12 cellular contexts compared by ENCODE assay signal in genomic region chr18:21004721-21005120, GRCh38.
DNase-seq lines count a peak whose midpoint lies in the region; ATAC-seq and TF ChIP-seq lines count a peak whose summit lies in the region.
"Had no signal": no experiment of that assay in that cellular context is flagged by ENCODE, and none has a peak within 500 bp of the region (broad histone marks: within the 10 kb centered on the region; RNA-seq: fewer than 3 reads in every experiment).

No MANE protein-coding gene starts in this region.

- POLR2A ChIA-PET in AG04449 (lab: Yijun Ruan, JAX): no interaction called here
- POLR2A ChIA-PET in RWPE1 (lab: Yijun Ruan, JAX; ENCODE audit: low non-redundant PET): no interaction called here

- ATAC-seq in GM21619 (IDR thresholded peaks at IDR 0.05; ENCODE audit: unreplicated experiment): no peak
- no peak for ATAC-seq in activated CD8-positive, alpha-beta memory T cell treated with anti-CD3 and anti-CD28 coated beads, Interleukin-2, amount 10 ng/mL, durations not matched to agents 7 days and 5 days

- H3K4me3 Mint-ChIP-seq in activated CD8-positive, alpha-beta memory T cell treated with anti-CD3 and anti-CD28 coated beads, Interleukin-2, amount 10 ng/mL, durations not matched to agents 7 days and 5 days: no peak overlapping the region
- H3K4me3 Mint-ChIP-seq: activated B cell treated with CpG ODN at 0.5 μM for 24 hours had no signal

- peak overlapping the region; percentile 56 for H3K27ac ChIP-seq in cingulate gyrus (ENCODE audit: low read depth, low read length)
- H3K27ac ChIP-seq in muscle layer of duodenum (ENCODE audit: low read length): peak overlapping the region; percentile 3
- no peak overlapping the region for H3K27ac ChIP-seq in WERI-Rb-1
- H3K27ac ChIP-seq in RWPE1: no peak overlapping the region

- H3K4me1 Mint-ChIP-seq in activated CD8-positive, alpha-beta memory T cell treated with anti-CD3 and anti-CD28 coated beads, Interleukin-2, amount 10 ng/mL, durations not matched to agents 7 days and 5 days: no peaks in the 10 kb centered on the region
- H3K4me1 Mint-ChIP-seq: activated B cell treated with CpG ODN at 0.5 μM for 24 hours had no signal

- H3K9me3 ChIP-seq in muscle layer of duodenum (ENCODE audit: control insufficient read depth in 1 of 2, low read length in 2 of 2) (no peaks in the 10 kb centered on the region), WERI-Rb-1 (ENCODE audit: severe bottlenecking) (no peaks in the 10 kb centered on the region)

- DNase-seq in AG04449 (ENCODE audit: low read depth, low spot score) (peak; percentile 82), LHCN-M2 (ENCODE audit: low read depth) (peak; percentile 96), WERI-Rb-1 (no peak), RWPE1 (ENCODE audit: low spot score) (no peak)
- no peak for DNase-seq in activated CD8-positive, alpha-beta memory T cell treated with anti-CD3 and anti-CD28 coated beads, Interleukin-2, amount 10 ng/mL, durations not matched to agents 7 days and 5 days
- DNase-seq: activated B cell treated with CpG ODN at 0.5 μM for 24 hours, DND-41, MM.1S had no signal

- no peaks in the 10 kb centered on the region for H3K9me3 Mint-ChIP-seq in activated CD8-positive, alpha-beta memory T cell treated with anti-CD3 and anti-CD28 coated beads, Interleukin-2, amount 10 ng/mL, durations not matched to agents 7 days and 5 days (ENCODE audit: low read depth)
- H3K9me3 Mint-ChIP-seq: activated B cell treated with CpG ODN at 0.5 μM for 24 hours had no signal

- peaks cover 0 to 4% of the 10 kb centered on the region in 2 donors for H3K4me1 ChIP-seq in muscle layer of duodenum (ENCODE audit: control insufficient read depth in 1 of 2, insufficient read depth in 2 of 2, low read length in 2 of 2)

- H3K4me3 ChIP-seq in AG04449 (ENCODE audit: low read depth, low read length) (no peak overlapping the region), muscle layer of duodenum (ENCODE audit: low read depth in 1 of 2, low read length in 2 of 2) (no peak overlapping the region), WERI-Rb-1 (ENCODE audit: low read depth, low read length) (no peak overlapping the region)
- H3K4me3 ChIP-seq: smooth muscle cell had no signal

- no peak overlapping the region for H3K27ac Mint-ChIP-seq in activated CD8-positive, alpha-beta memory T cell treated with anti-CD3 and anti-CD28 coated beads, Interleukin-2, amount 10 ng/mL, durations not matched to agents 7 days and 5 days
- H3K27ac Mint-ChIP-seq: activated B cell treated with CpG ODN at 0.5 μM for 24 hours had no signal

- TF ChIP-seq CTCF in AG04449 (IDR thresholded peaks at IDR 0.05; ENCODE audit: insufficient read depth, low read length, missing control alignments) (no peak), WERI-Rb-1 (IDR thresholded peaks at IDR 0.05; ENCODE audit: low read depth, low read length) (no peak), RWPE1 (conservative IDR thresholded peaks at IDR 0.05; ENCODE audit: low read depth) (no peak)

- H3K36me3 Mint-ChIP-seq in activated CD8-positive, alpha-beta memory T cell treated with anti-CD3 and anti-CD28 coated beads, Interleukin-2, amount 10 ng/mL, durations not matched to agents 7 days and 5 days: peaks cover 39% of the 10 kb centered on the region

- H3K36me3 ChIP-seq in muscle layer of duodenum (ENCODE audit: control insufficient read depth in 1 of 2, insufficient read depth in 2 of 2, low read length in 2 of 2): peaks cover 16 to 34% of the 10 kb centered on the region in 2 donors
- peaks cover 18% of the 10 kb centered on the region for H3K36me3 ChIP-seq in WERI-Rb-1

- H3K27me3 ChIP-seq in muscle layer of duodenum (ENCODE audit: low read depth, low read length) (no peaks in the 10 kb centered on the region), WERI-Rb-1 (ENCODE audit: insufficient read depth, low read depth, severe bottlenecking) (no peaks in the 10 kb centered on the region)

- CTCF ChIA-PET in AG04449 (lab: Yijun Ruan, JAX) (interaction anchor here (0.6 to 1.5 kb wide), 5 partner anchors 11 to 188 kb away, joined by 3 to 5 read pairs (median 3); no protein-coding TSS in a partner anchor), RWPE1 (lab: Yijun Ruan, JAX) (no interaction called here)
- CTCF ChIA-PET in activated CD8-positive, alpha-beta memory T cell treated with anti-CD3 and anti-CD28 coated beads, Interleukin-2, amount 10 ng/mL, durations not matched to agents 7 days and 5 days (lab: Charles Lee): no interaction called here

- no peaks in the 10 kb centered on the region for H3K27me3 Mint-ChIP-seq in activated CD8-positive, alpha-beta memory T cell treated with anti-CD3 and anti-CD28 coated beads, Interleukin-2, amount 10 ng/mL, durations not matched to agents 7 days and 5 days
- H3K27me3 Mint-ChIP-seq: activated B cell treated with CpG ODN at 0.5 μM for 24 hours had no signal

Comparison
In these comparisons a context has a peak if more than half of its experiments do, and no peak if none do; other contexts are left out.
1. DNase-seq: peak in AG04449 (single experiment) and LHCN-M2 (single experiment); none in WERI-Rb-1 (single experiment), RWPE1 (single experiment) and activated CD8-positive, alpha-beta memory T cell treated with anti-CD3 and anti-CD28 coated beads, Interleukin-2, amount 10 ng/mL, durations not matched to agents 7 days and 5 days (single experiment).
2. H3K27ac ChIP-seq: peak in cingulate gyrus (single experiment) and muscle layer of duodenum (single experiment); none in WERI-Rb-1 (single experiment) and RWPE1 (single experiment).